21 cellular contexts compared by ENCODE assay signal in genomic region chr7:66236713-66237303, GRCh38.
A peak's percentile ranks its signal among the peaks of the same experiment; 100 is the strongest.
DNase-seq lines count a peak whose midpoint lies in the region; ATAC-seq and TF ChIP-seq lines count a peak whose summit lies in the region.
"Had no signal": no experiment of that assay in that cellular context is flagged by ENCODE, and none has a peak within 500 bp of the region (broad histone marks: within the 10 kb centered on the region; RNA-seq: fewer than 3 reads in every experiment).

No MANE protein-coding gene starts in this region.

- DNase-seq in activated naive CD8-positive, alpha-beta T cell treated with anti-CD3 and anti-CD28 coated beads, Interleukin-2, amount 50 U/mL, for 24 hours, result no peak
- DNase-seq in islet precursor cell (peak; percentile 54), DMS79 treated with DMSO at 0.1 percent for 48 hours (lab: John Stamatoyannopoulos, UW) (no peak), erythroblast (lab: John Stamatoyannopoulos, UW) (no peak), iPS-NIHi7 (ENCODE audit: extremely low spot score) (no peak)
- DNase-seq: activated CD4-positive, alpha-beta memory T cell treated with anti-CD3 and anti-CD28 coated beads, Interleukin-2, amount 10 ng/mL, durations not matched to agents 7 days and 5 days; activated gamma-delta T cell treated with Interleukin-2 at 50 U/mL for 16 hours; cortex of kidney; KBM-7; NCI-H1436; NCI-H2171; NCI-H69; occipital lobe; retina; stimulated activated CD4-positive, alpha-beta T cell treated with anti-CD3 and anti-CD28 coated beads, Interleukin-12 subunit alpha, Interleukin-12 subunit beta, amount 100 ng/mL, for 4 hours; stimulated activated CD4-positive, alpha-beta T cell treated with anti-CD3 and anti-CD28 coated beads, Interleukin-4, amount 100 ng/mL, for 4 hours; tibial artery had no signal

- no peak for TF ChIP-seq CTCF in nephron (IDR thresholded peaks at IDR 0.05; ENCODE audit: unreplicated experiment in 3 of 3)

- no peak for TF ChIP-seq POLR2A in erythroblast (IDR thresholded peaks at IDR 0.05; ENCODE audit: low read length)

- peaks cover 15% of the 10 kb centered on the region for H3K4me1 Mint-ChIP-seq in activated naive CD8-positive, alpha-beta T cell (ENCODE audit: low read depth)
- peaks cover 5% of the 10 kb centered on the region for H3K4me1 Mint-ChIP-seq in activated naive CD8-positive, alpha-beta T cell treated with anti-CD3 and anti-CD28 coated beads, Interleukin-2, amount 50 U/mL, for 24 hours
- peaks cover 12% of the 10 kb centered on the region for H3K4me1 Mint-ChIP-seq in nephron
- H3K4me1 Mint-ChIP-seq: activated CD4-positive, alpha-beta memory T cell treated with anti-CD3 and anti-CD28 coated beads, Interleukin-2, amount 10 ng/mL, durations not matched to agents 7 days and 5 days had no signal

- no peaks in the 10 kb centered on the region for H3K27me3 Mint-ChIP-seq in activated naive CD8-positive, alpha-beta T cell
- H3K27me3 Mint-ChIP-seq in activated naive CD8-positive, alpha-beta T cell treated with anti-CD3 and anti-CD28 coated beads, Interleukin-2, amount 50 U/mL, for 24 hours, result no peaks in the 10 kb centered on the region
- H3K27me3 Mint-ChIP-seq in nephron (ENCODE audit: low read depth), result no peaks in the 10 kb centered on the region
- H3K27me3 Mint-ChIP-seq: stimulated activated naive CD8-positive, alpha-beta T cell treated with anti-CD3 and anti-CD28 coated beads, Interleukin-15, Interleukin-2, amounts not matched to agents 100 ng/mL and 50 ng/mL, for 24 hours had no signal

- ATAC-seq in activated naive CD8-positive, alpha-beta T cell treated with anti-CD3 and anti-CD28 coated beads, Interleukin-2, amount 50 U/mL, for 24 hours, result no peak
- no peak for ATAC-seq in HG02588 (IDR thresholded peaks at IDR 0.05; ENCODE audit: unreplicated experiment)

- H3K27ac Mint-ChIP-seq in activated naive CD8-positive, alpha-beta T cell, result peak overlapping the region; percentile 7
- no peak overlapping the region for H3K27ac Mint-ChIP-seq in activated naive CD8-positive, alpha-beta T cell treated with anti-CD3 and anti-CD28 coated beads, Interleukin-2, amount 50 U/mL, for 24 hours
- peak overlapping the region; percentile 91 to 96 (median 94) for H3K27ac Mint-ChIP-seq in nephron
- H3K27ac Mint-ChIP-seq: activated CD4-positive, alpha-beta memory T cell treated with anti-CD3 and anti-CD28 coated beads, Interleukin-2, amount 10 ng/mL, durations not matched to agents 7 days and 5 days; stimulated activated naive CD8-positive, alpha-beta T cell treated with anti-CD3 and anti-CD28 coated beads, Interleukin-15, Interleukin-2, amounts not matched to agents 100 ng/mL and 50 ng/mL, for 24 hours had no signal

- H3K4me3 Mint-ChIP-seq in activated naive CD8-positive, alpha-beta T cell, result no peak overlapping the region
- no peak overlapping the region for H3K4me3 Mint-ChIP-seq in activated naive CD8-positive, alpha-beta T cell treated with anti-CD3 and anti-CD28 coated beads, Interleukin-2, amount 50 U/mL, for 24 hours
- peak overlapping the region in 1 of 3 experiments; percentile 26 for H3K4me3 Mint-ChIP-seq in nephron
- H3K4me3 Mint-ChIP-seq: activated CD4-positive, alpha-beta memory T cell treated with anti-CD3 and anti-CD28 coated beads, Interleukin-2, amount 10 ng/mL, durations not matched to agents 7 days and 5 days; stimulated activated naive CD8-positive, alpha-beta T cell treated with anti-CD3 and anti-CD28 coated beads, Interleukin-15, Interleukin-2, amounts not matched to agents 100 ng/mL and 50 ng/mL, for 24 hours had no signal

- no peaks in the 10 kb centered on the region for H3K9me3 Mint-ChIP-seq in activated naive CD8-positive, alpha-beta T cell (ENCODE audit: low read depth)
- H3K9me3 Mint-ChIP-seq in activated naive CD8-positive, alpha-beta T cell treated with anti-CD3 and anti-CD28 coated beads, Interleukin-2, amount 50 U/mL, for 24 hours, result no peaks in the 10 kb centered on the region
- H3K9me3 Mint-ChIP-seq in nephron, result peaks cover 21% of the 10 kb centered on the region
- H3K9me3 Mint-ChIP-seq: activated CD4-positive, alpha-beta memory T cell treated with anti-CD3 and anti-CD28 coated beads, Interleukin-2, amount 10 ng/mL, durations not matched to agents 7 days and 5 days had no signal

- peaks cover 4% of the 10 kb centered on the region for H3K36me3 Mint-ChIP-seq in activated naive CD8-positive, alpha-beta T cell
- peaks cover 5% of the 10 kb centered on the region for H3K36me3 Mint-ChIP-seq in activated naive CD8-positive, alpha-beta T cell treated with anti-CD3 and anti-CD28 coated beads, Interleukin-2, amount 50 U/mL, for 24 hours (ENCODE audit: low read depth)
- H3K36me3 Mint-ChIP-seq in nephron (ENCODE audit: low read depth), result peaks cover 39% of the 10 kb centered on the region
